In genomic region chr2:40209728-40210127, GRCh38 we compare ENCODE assay signal across 20 cellular contexts.
DNase-seq lines count a peak whose midpoint lies in the region; ATAC-seq and TF ChIP-seq lines count a peak whose summit lies in the region.
"Had no signal": no experiment of that assay in that cellular context is flagged by ENCODE, and none has a peak within 500 bp of the region (broad histone marks: within the 10 kb centered on the region; RNA-seq: fewer than 3 reads in every experiment).

No MANE protein-coding gene starts in this region.

- H2BK120ac ChIP-seq in H9 (ENCODE audit: low read depth, low read length, poor library complexity, severe bottlenecking): no peak overlapping the region
- H2BK120ac ChIP-seq in IMR-90 (ENCODE audit: low read depth, low read length): peak overlapping the region; percentile 32
- H2BK120ac ChIP-seq in neuronal stem cell (ENCODE audit: low read depth, low read length): no peak overlapping the region

- H4K8ac ChIP-seq in H9 (replicated peaks; ENCODE audit: insufficient read length, low read depth, low read length): no peak overlapping the region
- peak overlapping the region in 1 of 2 experiments; percentile 26; a peak in 1 of 4 replicates for H4K8ac ChIP-seq in IMR-90 (ENCODE audit: low read depth in 2 of 2, low read length in 2 of 2)
- H4K8ac ChIP-seq in neuronal stem cell (ENCODE audit: low read depth, low read length): no peak overlapping the region

- H3K4me1 ChIP-seq in H9 (ENCODE audit: insufficient read depth, low read length) (peaks cover 10% of the 10 kb centered on the region; the same call in 1 of the 2 replicates), IMR-90 (ENCODE audit: control insufficient read depth, insufficient read depth, low read length) (peaks cover 15% of the 10 kb centered on the region), neuronal stem cell (ENCODE audit: control insufficient read depth in 2 of 2, insufficient read depth in 1 of 2, low read depth in 1 of 2, low read length in 2 of 2) (peaks cover 2 to 5% of the 10 kb centered on the region in 2 donors), vagina (no peaks in the 10 kb centered on the region)

- no peak overlapping the region for H3K14ac ChIP-seq in H9 (ENCODE audit: insufficient read depth, low read length)
- H3K14ac ChIP-seq in IMR-90 (replicated peaks; ENCODE audit: low read depth, low read length): no peak overlapping the region
- H3K14ac ChIP-seq in neuronal stem cell (ENCODE audit: low read length): no peak overlapping the region

- no peak overlapping the region for H3K9ac ChIP-seq in H9 (ENCODE audit: extremely low read depth, insufficient read length, low read length)
- no peak overlapping the region for H3K9ac ChIP-seq in IMR-90 (ENCODE audit: low read depth, low read length)
- H3K9ac ChIP-seq in neural cell (ENCODE audit: low read length): no peak overlapping the region
- H3K9ac ChIP-seq in neuronal stem cell (ENCODE audit: low read depth, low read length, poor library complexity): no peak overlapping the region
- H3K9ac ChIP-seq: SK-N-SH had no signal

- H2AFZ ChIP-seq in H9 (ENCODE audit: low read length) (no peak overlapping the region), IMR-90 (replicated peaks; ENCODE audit: low read length, poor library complexity) (no peak overlapping the region), neural cell (ENCODE audit: low read depth, low read length) (no peak overlapping the region), neuronal stem cell (ENCODE audit: low read length) (no peak overlapping the region)

- no peak for TF ChIP-seq RAD21 in IMR-90 (IDR thresholded peaks at IDR 0.05; ENCODE audit: low read length)
- no peak for TF ChIP-seq RAD21 in neural cell (conservative IDR thresholded peaks at IDR 0.05)

- H3K23ac ChIP-seq in H9 (ENCODE audit: insufficient read length, low read depth, low read length) (no peak overlapping the region), IMR-90 (ENCODE audit: low read depth, low read length) (no peak overlapping the region), neuronal stem cell (ENCODE audit: low read depth, low read length, poor library complexity) (no peak overlapping the region)

- H2BK15ac ChIP-seq in H9 (ENCODE audit: low read depth, low read length) (no peak overlapping the region), IMR-90 (ENCODE audit: low read depth, low read length) (0 out of 3 replicates have a peak overlapping the region, but pooled peaks have one; percentile 32), neuronal stem cell (ENCODE audit: low read length) (no peak overlapping the region)

- H4K20me1 ChIP-seq in H9 (ENCODE audit: control insufficient read depth, insufficient read depth, insufficient read length) (no peaks in the 10 kb centered on the region), IMR-90 (ENCODE audit: insufficient read depth, low read length) (no peaks in the 10 kb centered on the region), neural cell (ENCODE audit: insufficient read depth) (no peaks in the 10 kb centered on the region)

- H3K9me3 ChIP-seq in H9 (ENCODE audit: control insufficient read depth, low read depth, low read length) (no peaks in the 10 kb centered on the region), IMR-90 (ENCODE audit: control insufficient read depth, insufficient read depth, low read length) (peaks cover 2% of the 10 kb centered on the region; the same call in 1 of the 2 replicates), neural cell (ENCODE audit: low read length) (no peaks in the 10 kb centered on the region), neuronal stem cell (replicated peaks in 1 of 2; ENCODE audit: control insufficient read depth in 2 of 2, insufficient read depth in 1 of 2, low read depth in 1 of 2, low read length in 2 of 2) (peaks cover 0 to 3% of the 10 kb centered on the region in 2 donors), vagina (no peaks in the 10 kb centered on the region)
- H3K9me3 ChIP-seq: SK-N-SH had no signal

- H2BK5ac ChIP-seq in H9 (ENCODE audit: insufficient read length, low read length): no peak overlapping the region
- H2BK5ac ChIP-seq in IMR-90 (ENCODE audit: low read depth, low read length, poor library complexity, severe bottlenecking): peak overlapping the region; percentile 62
- H2BK5ac ChIP-seq in neuronal stem cell (ENCODE audit: low read length): no peak overlapping the region

- CTCF ChIA-PET in activated CD8-positive, alpha-beta T cell treated with anti-CD3 and anti-CD28 coated beads for 36 hours (lab: Charles Lee): no interaction called here
- CTCF ChIA-PET in activated CD8-positive, alpha-beta T cell treated with anti-CD3 and anti-CD28 coated beads, Interleukin-2, amount 10 ng/mL, durations not matched to agents 7 days and 5 days (lab: Charles Lee): no interaction called here
- CTCF ChIA-PET in IMR-90 (lab: Yijun Ruan, JAX): interaction anchor here (0.5 kb wide), 1 partner anchor 34 kb away, joined by 3 read pairs; no protein-coding TSS in a partner anchor

- H3K36me3 Mint-ChIP-seq in activated CD8-positive, alpha-beta T cell treated with anti-CD3 and anti-CD28 coated beads for 36 hours (ENCODE audit: low read depth): no peaks in the 10 kb centered on the region
- H3K36me3 Mint-ChIP-seq in activated CD8-positive, alpha-beta T cell treated with anti-CD3 and anti-CD28 coated beads, Interleukin-2, amount 10 ng/mL, durations not matched to agents 7 days and 5 days (ENCODE audit: low read depth): no peaks in the 10 kb centered on the region
- peaks cover 3 to 7% (median 3%) of the 10 kb centered on the region in 3 experiments; a peak in 6 of 7 replicates for H3K36me3 Mint-ChIP-seq in H9 (ENCODE audit: insufficient read depth in 1 of 3, low read depth in 3 of 3)
- H3K36me3 Mint-ChIP-seq: IgD-negative memory B cell had no signal

- no peaks in the 10 kb centered on the region for H3K27me3 ChIP-seq in H9 (ENCODE audit: insufficient read depth, low read length)
- no peaks in the 10 kb centered on the region for H3K27me3 ChIP-seq in IMR-90 (ENCODE audit: control insufficient read depth, insufficient read depth, low read length)
- H3K27me3 ChIP-seq in neural cell (ENCODE audit: insufficient read depth, low read depth, low read length): no peaks in the 10 kb centered on the region
- no peaks in the 10 kb centered on the region for H3K27me3 ChIP-seq in neuronal stem cell (ENCODE audit: control insufficient read depth in 3 of 3, insufficient read depth in 3 of 3, low read depth in 1 of 3, low read length in 3 of 3)
- no peaks in the 10 kb centered on the region for H3K27me3 ChIP-seq in vagina

- TF ChIP-seq CTCF in activated CD8-positive, alpha-beta T cell treated with anti-CD3 and anti-CD28 coated beads for 36 hours (IDR thresholded peaks at IDR 0.05): no peak
- TF ChIP-seq CTCF in H9 (conservative IDR thresholded peaks at IDR 0.05): no peak
- TF ChIP-seq CTCF in IMR-90 (conservative IDR thresholded peaks at IDR 0.05; ENCODE audit: low read depth, low read length): no peak
- TF ChIP-seq CTCF in neural cell (IDR thresholded peaks at IDR 0.05; ENCODE audit: poor library complexity, severe bottlenecking): no peak
- no peak for TF ChIP-seq CTCF in vagina (IDR thresholded peaks at IDR 0.05)

- H3K56ac ChIP-seq in H9 (ENCODE audit: insufficient read length, low read depth, low read length) (no peak overlapping the region), IMR-90 (ENCODE audit: extremely low read depth, insufficient read depth, low read length) (no peak overlapping the region)

- no peak overlapping the region for H3T11ph ChIP-seq in H9 (ENCODE audit: low read length)

- H4K91ac ChIP-seq in H9 (ENCODE audit: insufficient read length, low read depth, low read length) (no peak overlapping the region), IMR-90 (ENCODE audit: insufficient read depth, low read depth, low read length) (0 out of 2 replicates have a peak overlapping the region, but pooled peaks have one; percentile 6), neuronal stem cell (ENCODE audit: low read depth, low read length, poor library complexity) (no peak overlapping the region)

- peak overlapping the region; percentile 27 for H3K27ac Mint-ChIP-seq in activated CD8-positive, alpha-beta T cell treated with anti-CD3 and anti-CD28 coated beads for 36 hours
- no peak overlapping the region for H3K27ac Mint-ChIP-seq in activated CD8-positive, alpha-beta T cell treated with anti-CD3 and anti-CD28 coated beads, Interleukin-2, amount 10 ng/mL, durations not matched to agents 7 days and 5 days
- H3K27ac Mint-ChIP-seq in H9: peak overlapping the region; percentile 54 to 89 (median 61); a peak in 3 of 7 replicates
- H3K27ac Mint-ChIP-seq: CD4-positive, alpha-beta T cell; IgD-negative memory B cell had no signal

- DNase-seq in activated CD8-positive, alpha-beta T cell treated with anti-CD3 and anti-CD28 coated beads for 36 hours: no peak
- DNase-seq in activated CD8-positive, alpha-beta T cell treated with anti-CD3 and anti-CD28 coated beads, Interleukin-2, amount 10 ng/mL, durations not matched to agents 7 days and 5 days: no peak
- DNase-seq in H9 (no peak), IMR-90 (no peak), neuronal stem cell (ENCODE audit: low spot score) (no peak), vagina (ENCODE audit: extremely low spot score in 2 of 2) (no peak)
- DNase-seq: CD4-positive, alpha-beta T cell; COR-L47; H7; NCI-H1105; NCI-H1694; NCI-H2081; NK-92 treated with Interleukin-12 subunit alpha and Interleukin-12 subunit beta, amount 100 ng/mL, for 24 hours; SIG-M5; SK-N-SH had no signal

- no peak overlapping the region for H3K4me3 Mint-ChIP-seq in activated CD8-positive, alpha-beta T cell treated with anti-CD3 and anti-CD28 coated beads for 36 hours
- H3K4me3 Mint-ChIP-seq in activated CD8-positive, alpha-beta T cell treated with anti-CD3 and anti-CD28 coated beads, Interleukin-2, amount 10 ng/mL, durations not matched to agents 7 days and 5 days: no peak overlapping the region
- no peak overlapping the region; a peak in 1 of 5 replicates for H3K4me3 Mint-ChIP-seq in H9
- H3K4me3 Mint-ChIP-seq: CD4-positive, alpha-beta T cell; IgD-negative memory B cell had no signal

- no peak overlapping the region for H2AK9ac ChIP-seq in IMR-90 (replicated peaks; ENCODE audit: low read depth, low read length, poor library complexity)

- H3K79me1 ChIP-seq in H9 (ENCODE audit: insufficient read depth, low read depth, low read length, poor library complexity, severe bottlenecking) (no peaks in the 10 kb centered on the region), IMR-90 (ENCODE audit: low read depth in 1 of 2, low read length in 2 of 2) (peaks cover 14 to 19% of the 10 kb centered on the region in 2 experiments), neuronal stem cell (ENCODE audit: low read depth, low read length) (no peaks in the 10 kb centered on the region)

- H2BK20ac ChIP-seq in H9 (ENCODE audit: low read depth, low read length, poor library complexity, severe bottlenecking) (no peak overlapping the region), IMR-90 (ENCODE audit: low read depth, low read length) (no peak overlapping the region)

- H3K4ac ChIP-seq in H9 (ENCODE audit: low read depth, low read length): no peak overlapping the region
- H3K4ac ChIP-seq in IMR-90 (ENCODE audit: low read depth, low read length): peak overlapping the region; percentile 20; the same call in 1 of the 2 replicates
- no peak overlapping the region for H3K4ac ChIP-seq in neuronal stem cell (ENCODE audit: low read length)

- BruUV-seq in IMR-90 (replicated peaks; lab: Mats Ljungman, UMichigan): no TSS peak

- H3K23me2 ChIP-seq in H9 (ENCODE audit: insufficient read length, low read depth, low read length, poor library complexity, severe bottlenecking): no peaks in the 10 kb centered on the region

- H3K27ac ChIP-seq in H9 (ENCODE audit: insufficient read length, low read depth, low read length) (peak overlapping the region; percentile 26), IMR-90 (ENCODE audit: insufficient read depth, low read length) (no peak overlapping the region), neural cell (ENCODE audit: low read length) (peak overlapping the region; percentile 5), neuronal stem cell (replicated peaks; ENCODE audit: low read length) (no peak overlapping the region), vagina (no peak overlapping the region)
- H3K27ac ChIP-seq: HL-60, RWPE1 had no signal

- no peaks in the 10 kb centered on the region for H3K9me2 ChIP-seq in neural cell (ENCODE audit: insufficient read depth, low read length)
- H3K9me2 ChIP-seq: SK-N-SH had no signal

- H3K9me3 Mint-ChIP-seq in activated CD8-positive, alpha-beta T cell treated with anti-CD3 and anti-CD28 coated beads for 36 hours: peaks cover 4% of the 10 kb centered on the region
- no peaks in the 10 kb centered on the region for H3K9me3 Mint-ChIP-seq in activated CD8-positive, alpha-beta T cell treated with anti-CD3 and anti-CD28 coated beads, Interleukin-2, amount 10 ng/mL, durations not matched to agents 7 days and 5 days (ENCODE audit: insufficient read depth)
- peaks cover 0 to 4% of the 10 kb centered on the region in 2 experiments; a peak in 3 of 5 replicates for H3K9me3 Mint-ChIP-seq in H9
- H3K9me3 Mint-ChIP-seq: CD4-positive, alpha-beta T cell had no signal

- H3K27me3 Mint-ChIP-seq in activated CD8-positive, alpha-beta T cell treated with anti-CD3 and anti-CD28 coated beads for 36 hours: no peaks in the 10 kb centered on the region
- H3K27me3 Mint-ChIP-seq in activated CD8-positive, alpha-beta T cell treated with anti-CD3 and anti-CD28 coated beads, Interleukin-2, amount 10 ng/mL, durations not matched to agents 7 days and 5 days (ENCODE audit: low read depth): no peaks in the 10 kb centered on the region
- no peaks in the 10 kb centered on the region for H3K27me3 Mint-ChIP-seq in H9 (ENCODE audit: low read depth)
- H3K27me3 Mint-ChIP-seq: CD4-positive, alpha-beta T cell had no signal

- dilution Hi-C loops in IMR-90 (cut with HindIII; ENCODE audit: low sequenced_read_pairs, unreplicated experiment): no loop called here

- no peak overlapping the region for H2BK12ac ChIP-seq in H9 (ENCODE audit: insufficient read length, low read depth, low read length)
- H2BK12ac ChIP-seq in neuronal stem cell (ENCODE audit: low read length): no peak overlapping the region

- WGBS in H9 (ENCODE audit: extremely low coverage, insufficient read length, low lambda C conversion rate): no CpG with 5 or more reads among the region's 1 CpG
- WGBS in IMR-90 (ENCODE audit: extremely low coverage in 2 of 2, insufficient read length in 1 of 2), 2 experiments: no CpG with 5 or more reads among the region's 1 CpG
- WGBS in neuronal stem cell (ENCODE audit: extremely low coverage in 2 of 2, insufficient read length in 2 of 2, insufficient replicate concordance in 1 of 2), 2 donors: no CpG with 5 or more reads among the region's 1 CpG

- in situ Hi-C loops in IMR-90 (cut with MboI; ENCODE audit: low sequenced_read_pairs): loop anchor here (10.0 kb wide), 1 partner anchor 555 kb away; no protein-coding TSS in a partner anchor

- no peaks in the 10 kb centered on the region for H3K79me2 ChIP-seq in H9 (ENCODE audit: insufficient read depth, low read length)
- H3K79me2 ChIP-seq in neural cell (replicated peaks; ENCODE audit: insufficient read depth, low read length): no peaks in the 10 kb centered on the region

- H3F3A ChIP-seq in neural cell (ENCODE audit: insufficient read depth, low read length, poor library complexity, severe bottlenecking): no peaks in the 10 kb centered on the region

- POLR2A ChIA-PET in activated CD8-positive, alpha-beta T cell treated with anti-CD3 and anti-CD28 coated beads for 36 hours (lab: Charles Lee): no interaction called here
- POLR2A ChIA-PET in activated CD8-positive, alpha-beta T cell treated with anti-CD3 and anti-CD28 coated beads, Interleukin-2, amount 10 ng/mL, durations not matched to agents 7 days and 5 days (lab: Charles Lee): no interaction called here
- POLR2A ChIA-PET in IMR-90 (lab: Charles Lee; ENCODE audit: unreplicated experiment): no interaction called here

- peak; percentile 44 for TF ChIP-seq EP300 in neural cell (conservative IDR thresholded peaks at IDR 0.05; ENCODE audit: poor library complexity, severe bottlenecking)

- TF ChIP-seq POLR2A in IMR-90 (IDR thresholded peaks at IDR 0.05; ENCODE audit: low read depth, low read length) (no peak), vagina (IDR thresholded peaks at IDR 0.05) (no peak)

- H4K5ac ChIP-seq in H9 (ENCODE audit: insufficient read length, low read depth, low read length): no peak overlapping the region
- peak overlapping the region; percentile 60; the same call in 1 of the 2 replicates for H4K5ac ChIP-seq in IMR-90 (ENCODE audit: low read depth, low read length)

- intact Hi-C loops in activated CD8-positive, alpha-beta T cell treated with anti-CD3 and anti-CD28 coated beads for 36 hours (cut with micrococcal nuclease): no loop called here
- intact Hi-C loops in IMR-90 (cut with micrococcal nuclease): loop anchor here (10.0 kb wide), 1 partner anchor 295 kb away; no protein-coding TSS in a partner anchor
- intact Hi-C loops in vagina (cut with DNase I): no loop called here

- H3K18ac ChIP-seq in H9 (ENCODE audit: insufficient read length, low read depth, low read length): no peak overlapping the region
- peak overlapping the region; percentile 64; the same call in 1 of the 2 replicates for H3K18ac ChIP-seq in IMR-90 (ENCODE audit: low read depth, low read length)
- no peak overlapping the region for H3K18ac ChIP-seq in neuronal stem cell (ENCODE audit: low read length)

- no peak for ATAC-seq in activated CD8-positive, alpha-beta T cell treated with anti-CD3 and anti-CD28 coated beads for 36 hours
- ATAC-seq in activated CD8-positive, alpha-beta T cell treated with anti-CD3 and anti-CD28 coated beads, Interleukin-2, amount 10 ng/mL, durations not matched to agents 7 days and 5 days: no peak
- no peak for ATAC-seq in IMR-90 (ENCODE audit: low read depth)
- ATAC-seq: GM12878 had no signal

- H3K4me2 ChIP-seq in H9 (ENCODE audit: insufficient read depth, insufficient read length, low read length) (no peak overlapping the region), IMR-90 (ENCODE audit: low read depth, low read length) (no peak overlapping the region), neural cell (ENCODE audit: low read length) (no peak overlapping the region), neuronal stem cell (ENCODE audit: insufficient read depth, low read length, poor library complexity, severe bottlenecking) (no peak overlapping the region)
- H3K4me2 ChIP-seq: SK-N-SH had no signal

- H3K4me1 Mint-ChIP-seq in activated CD8-positive, alpha-beta T cell treated with anti-CD3 and anti-CD28 coated beads for 36 hours (ENCODE audit: low read depth): peaks cover 23% of the 10 kb centered on the region
- H3K4me1 Mint-ChIP-seq in activated CD8-positive, alpha-beta T cell treated with anti-CD3 and anti-CD28 coated beads, Interleukin-2, amount 10 ng/mL, durations not matched to agents 7 days and 5 days (ENCODE audit: low read depth): no peaks in the 10 kb centered on the region
- H3K4me1 Mint-ChIP-seq in H9: peaks cover 32 to 36% of the 10 kb centered on the region in 2 experiments

- H3K9me1 ChIP-seq in IMR-90 (ENCODE audit: insufficient read depth, low read length): no peaks in the 10 kb centered on the region

- H2AK5ac ChIP-seq in H9 (ENCODE audit: insufficient read length, low read length): no peak overlapping the region
- H2AK5ac ChIP-seq in IMR-90 (ENCODE audit: low read depth, low read length): no peak overlapping the region; the same call in 1 of the 2 replicates
- no peak overlapping the region for H2AK5ac ChIP-seq in neuronal stem cell (ENCODE audit: low read depth, low read length)

- no peak overlapping the region for H3K4me3 ChIP-seq in IMR-90 (ENCODE audit: insufficient read depth, low read depth, low read length)
- H3K4me3 ChIP-seq in neural cell (ENCODE audit: low read length): no peak overlapping the region
- no peak overlapping the region for H3K4me3 ChIP-seq in neuronal stem cell (ENCODE audit: low read length in 2 of 2)
- H3K4me3 ChIP-seq in vagina: no peak overlapping the region
- H3K4me3 ChIP-seq: GM12878 had no signal

- no peaks in the 10 kb centered on the region for H3K36me3 ChIP-seq in IMR-90 (ENCODE audit: control insufficient read depth, insufficient read depth, low read length)
- no peaks in the 10 kb centered on the region for H3K36me3 ChIP-seq in neural cell (ENCODE audit: insufficient read depth, low read length)
- no peaks in the 10 kb centered on the region for H3K36me3 ChIP-seq in neuronal stem cell (replicated peaks in 1 of 2; ENCODE audit: control insufficient read depth in 2 of 2, insufficient read depth in 2 of 2, low read length in 2 of 2)
- H3K36me3 ChIP-seq in vagina: no peaks in the 10 kb centered on the region

Comparison
In these comparisons a context has a peak if more than half of its experiments do, and no peak if none do; other contexts are left out.
1. H3K27ac ChIP-seq: peak in H9 (single experiment) and neural cell (single experiment); none in IMR-90 (single experiment), neuronal stem cell (single experiment) and vagina (single experiment).